Comparison of ENCODE assay signal across 8 cellular contexts in the genomic region with DNA sequence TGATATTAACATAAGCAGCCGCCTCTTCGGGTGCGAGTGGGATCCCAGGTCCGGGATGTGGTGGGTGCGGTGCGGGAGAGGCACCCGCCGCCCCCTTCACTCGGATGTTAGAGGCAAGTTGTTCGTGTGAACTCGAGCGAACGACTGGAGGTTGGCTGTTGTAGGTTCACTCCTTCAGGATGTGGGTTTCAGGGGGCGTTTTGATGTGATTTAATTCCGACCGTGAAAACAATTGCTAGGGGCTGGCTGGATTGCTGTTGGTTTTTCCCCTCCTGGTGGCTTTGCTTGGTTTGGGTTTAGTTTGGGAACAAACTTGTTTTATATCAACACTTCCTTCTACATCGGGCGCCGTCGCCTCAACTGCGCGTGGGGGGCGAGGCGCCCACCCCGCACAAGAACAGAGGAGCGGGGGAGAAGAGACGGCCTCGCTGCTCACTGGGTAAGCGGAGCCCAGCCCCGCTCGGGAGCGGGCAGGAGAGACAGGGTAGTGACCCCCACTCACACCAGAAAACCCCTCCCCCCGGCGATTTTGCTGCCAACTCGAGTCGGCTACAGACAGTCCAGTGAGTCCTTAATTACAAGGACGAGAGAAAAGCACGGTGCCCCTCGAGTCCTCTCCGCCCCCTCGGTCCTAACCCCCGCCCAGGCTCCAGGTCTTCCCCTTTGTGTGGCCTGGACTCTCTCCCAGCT. TPM values are rescaled to one million over a fixed set of nuclear protein-coding genes. Genes with fewer than 3 reads are reported as not detected.
DNase-seq lines count a peak whose midpoint lies in the region; ATAC-seq and TF ChIP-seq lines count a peak whose summit lies in the region.

No MANE protein-coding gene starts in this region.

- H3K4me2 ChIP-seq in mesendoderm (ENCODE audit: low read length), result peak overlapping the region; percentile 93

- peak overlapping the region; percentile 77 for H3K9ac ChIP-seq in mesendoderm (ENCODE audit: low read length)

- H2BK15ac ChIP-seq in mesendoderm (replicated peaks; ENCODE audit: low read depth), result no peak overlapping the region

- peak overlapping the region; percentile 22 for H3K18ac ChIP-seq in mesendoderm (ENCODE audit: low read length)

- no CpG with 5 or more reads among the region's 42 CpGs for WGBS in mesendoderm (ENCODE audit: extremely low coverage, insufficient coverage, low lambda C conversion rate)
- WGBS in testis, 2 donors, result 8 to 9% methylated on average over 31 to 42 of the region's 42 CpGs

- no peaks in the 10 kb centered on the region for H3K9me3 ChIP-seq in testis

- DNase-seq in NCI-H748 (lab: John Stamatoyannopoulos, UW; ENCODE audit: unreplicated experiment) (peak; percentile 42), NCI-H748 treated with DMSO at 0.1 percent for 48 hours (lab: John Stamatoyannopoulos, UW) (no peak), mesendoderm (peak; percentile 57), testis (peak; percentile 27), cerebellar cortex (ENCODE audit: low spot score) (no peak), NCI-H1694 treated with DMSO at 0.1 percent for 48 hours (lab: John Stamatoyannopoulos, UW) (no peak)
- DNase-seq in activated naive CD4-positive, alpha-beta T cell (lab: John Stamatoyannopoulos, UW), result peak; percentile 12 to 62 (median 47)

- no peak overlapping the region for H3K4ac ChIP-seq in mesendoderm (ENCODE audit: low read depth, low read length)

- H3K27ac ChIP-seq in mesendoderm (ENCODE audit: low read depth, low read length) (no peak overlapping the region), testis (peak overlapping the region in 1 of 2 donors; percentile 80)

- H4K5ac ChIP-seq in mesendoderm (ENCODE audit: low read length), result no peak overlapping the region

- peak overlapping the region; percentile 91 for H3K56ac ChIP-seq in mesendoderm (ENCODE audit: low read length)

- H3K4me3 ChIP-seq in mesendoderm (ENCODE audit: low read length) (no peak overlapping the region), testis (peak overlapping the region; percentile 63 to 66)

- H2BK120ac ChIP-seq in mesendoderm (ENCODE audit: low read depth, low read length), result no peak overlapping the region

- no peaks in the 10 kb centered on the region for H3K79me1 ChIP-seq in mesendoderm (ENCODE audit: low read length)

- no peak overlapping the region for H4K8ac ChIP-seq in mesendoderm (ENCODE audit: low read depth, low read length)

- H3K27me3 ChIP-seq in mesendoderm (ENCODE audit: insufficient read depth, low read length, poor library complexity) (peaks cover 2% of the 10 kb centered on the region), testis (no peaks in the 10 kb centered on the region)

- TF ChIP-seq CTCF in testis (IDR thresholded peaks at IDR 0.05), result no peak

- peaks cover 2% of the 10 kb centered on the region for H3K79me2 ChIP-seq in mesendoderm (ENCODE audit: control insufficient read depth, insufficient read depth, low read length)

- no peaks in the 10 kb centered on the region for H3K36me3 ChIP-seq in mesendoderm (ENCODE audit: control insufficient read depth, insufficient read depth, low read length)
- H3K36me3 ChIP-seq in testis (ENCODE audit: low read depth, missing control alignments), result no peaks in the 10 kb centered on the region

- H3K4me1 ChIP-seq in mesendoderm (ENCODE audit: control insufficient read depth, low read depth, low read length) (peaks cover 4% of the 10 kb centered on the region), testis (peaks cover 8% of the 10 kb centered on the region)

- no peak overlapping the region for H2BK5ac ChIP-seq in mesendoderm (ENCODE audit: low read length)

- no peak for TF ChIP-seq POLR2A in testis (IDR thresholded peaks at IDR 0.05)

- ATAC-seq in GM18511 (IDR thresholded peaks at IDR 0.05; ENCODE audit: unreplicated experiment), result no peak

- H3K23ac ChIP-seq in mesendoderm (ENCODE audit: low read length), result peak overlapping the region; percentile 90

- H2AK5ac ChIP-seq in mesendoderm (ENCODE audit: low read length), result no peak overlapping the region

- intact Hi-C loops in testis (cut with DNase I; ENCODE audit: low total_unique reads), result no loop called here

RNA-seq across cellular contexts. Expression of a gene that starts 3.0 kb away (rescaled TPM):
- polyA plus RNA-seq in mesendoderm (2013, experiment 1 of 2), result 12.4 TPM
- 11.0 TPM for polyA plus RNA-seq in mesendoderm (2013, experiment 2 of 2)
- total RNA-seq in testis, result 10 to 100 TPM; 35.0 to 37.1 TPM
- polyA plus RNA-seq in testis (ENCODE audit: insufficient read depth, low read depth, low replicate concordance), result 63.5 TPM

Comparison
In these comparisons a context has a peak if more than half of its experiments do, and no peak if none do; other contexts are left out.
1. DNase-seq: peak in NCI-H748 (single experiment), activated naive CD4-positive, alpha-beta T cell (4 of 4), mesendoderm (single experiment) and testis (single experiment); none in NCI-H748 treated with DMSO at 0.1 percent for 48 hours (single experiment), cerebellar cortex (single experiment) and NCI-H1694 treated with DMSO at 0.1 percent for 48 hours (single experiment).